ENCODE assay signal across 1 cellular context in the genomic region with DNA sequence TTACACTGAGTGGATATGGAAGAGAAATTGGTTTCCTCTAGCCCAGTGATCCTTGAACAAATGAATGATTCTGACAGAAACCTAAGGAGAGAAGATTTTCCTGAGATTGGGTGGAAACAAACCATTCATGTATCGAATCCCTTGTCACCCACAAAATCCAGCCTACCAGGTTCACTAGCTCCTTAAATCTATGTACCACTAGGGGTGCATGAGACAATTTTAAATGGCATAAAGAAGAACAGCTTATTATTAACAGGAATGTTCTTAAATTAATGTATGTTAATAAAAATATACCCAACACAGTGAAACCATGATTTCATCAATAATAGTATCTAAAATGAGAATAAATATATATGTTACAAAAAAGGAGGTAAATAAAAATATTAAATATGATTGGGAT.
TF ChIP-seq lines count a peak whose summit lies in the region.

No MANE protein-coding gene starts in this region.

TF ChIP-seq in IMR-90, 13 proteins besides CTCF, POLR2A, EP300 and RAD21:
- TF ChIP-seq SMC3 (IDR thresholded peaks at IDR 0.05; ENCODE audit: low read depth, low read length) (no peak), MXI1 (IDR thresholded peaks at IDR 0.05; ENCODE audit: borderline replicate concordance, low read depth, low read length) (no peak), BHLHE40 (IDR thresholded peaks at IDR 0.05; ENCODE audit: low read depth, low read length) (no peak), MAZ (IDR thresholded peaks at IDR 0.05; ENCODE audit: borderline replicate concordance, low read depth, low read length) (no peak), NFE2L2 (IDR thresholded peaks at IDR 0.05; ENCODE audit: low read depth, low read length) (no peak), RCOR1 (IDR thresholded peaks at IDR 0.05; ENCODE audit: insufficient replicate concordance, low read length) (no peak), CHD1 (IDR thresholded peaks at IDR 0.05; ENCODE audit: low read depth, low read length) (no peak)
- TF ChIP-seq, protein P1, sequence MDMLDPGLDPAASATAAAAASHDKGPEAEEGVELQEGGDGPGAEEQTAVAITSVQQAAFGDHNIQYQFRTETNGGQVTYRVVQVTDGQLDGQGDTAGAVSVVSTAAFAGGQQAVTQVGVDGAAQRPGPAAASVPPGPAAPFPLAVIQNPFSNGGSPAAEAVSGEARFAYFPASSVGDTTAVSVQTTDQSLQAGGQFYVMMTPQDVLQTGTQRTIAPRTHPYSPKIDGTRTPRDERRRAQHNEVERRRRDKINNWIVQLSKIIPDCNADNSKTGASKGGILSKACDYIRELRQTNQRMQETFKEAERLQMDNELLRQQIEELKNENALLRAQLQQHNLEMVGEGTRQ (IDR thresholded peaks at IDR 0.05; ENCODE audit: low read depth, low read length) = no peak
